1 cellular context compared by ENCODE assay signal in the genomic region with DNA sequence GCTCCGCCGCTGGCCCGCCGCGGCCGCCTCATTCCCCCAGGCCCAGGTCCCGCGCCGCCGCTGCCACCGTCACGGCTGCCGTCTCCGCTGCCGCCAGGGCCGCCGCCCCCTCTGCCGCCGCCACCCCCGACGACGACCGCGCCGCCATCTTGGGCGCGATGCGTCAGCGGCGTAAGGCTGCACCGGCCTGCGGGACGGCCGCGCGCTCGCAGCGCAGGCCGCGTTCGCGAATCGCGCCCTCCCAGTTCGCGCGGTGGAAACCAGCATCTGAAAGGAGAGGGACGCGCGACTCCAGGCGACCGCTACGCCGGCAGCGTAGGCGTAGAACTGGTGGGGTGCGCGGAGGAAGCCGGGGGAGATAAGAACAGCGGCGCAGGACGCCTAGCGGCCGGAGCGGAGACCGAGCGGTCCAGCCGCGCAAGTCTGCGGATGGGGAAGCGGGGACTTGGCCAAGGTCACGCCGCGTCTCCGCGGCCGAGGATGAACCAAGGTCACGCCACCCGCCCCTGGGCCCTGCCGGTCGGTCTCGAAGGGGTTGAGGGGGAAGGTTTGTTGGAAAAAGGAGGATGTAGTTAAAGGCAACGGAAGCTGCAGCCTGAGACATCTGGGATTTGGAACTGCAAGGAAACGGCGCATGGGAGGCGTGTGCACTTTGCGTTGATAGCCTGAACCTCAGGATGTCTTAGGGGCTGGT.
TF ChIP-seq lines count a peak whose summit lies in the region.

Gene NUDT3, minus strand, starts transcription at position 173 of the 694 bp plus-strand sequence. CDS start 307 bp downstream, outside the sequence.

TF ChIP-seq in HepG2, 621 proteins besides CTCF, POLR2A, EP300 and RAD21 (continued from another document and continues in another):
- TF ChIP-seq NFE2L2 (IDR thresholded peaks at IDR 0.05; ENCODE audit: low read length), result no peak
- TF ChIP-seq SRSF1 (optimal IDR thresholded peaks at IDR 0.05; ENCODE audit: low read depth, low read length), result peak; percentile 100
- peak; percentile 78 for TF ChIP-seq ZBTB2 (CRISPR knock-in tag; IDR thresholded peaks at IDR 0.05; ENCODE audit: low read depth)
- no peak for TF ChIP-seq IKZF1 (IDR thresholded peaks at IDR 0.05)
- no peak for TF ChIP-seq ZSCAN22 (CRISPR knock-in tag; IDR thresholded peaks at IDR 0.05)
- no peak; the same call in 1 of the 2 replicates for TF ChIP-seq ZNF121 (CRISPR knock-in tag; IDR thresholded peaks at IDR 0.05)
- peak; percentile 72; the same call in 1 of the 2 replicates for TF ChIP-seq ZNF556 (CRISPR knock-in tag; IDR thresholded peaks at IDR 0.05; ENCODE audit: borderline replicate concordance)
- TF ChIP-seq FOXJ3 (CRISPR knock-in tag; IDR thresholded peaks at IDR 0.05; ENCODE audit: borderline replicate concordance), result peak; percentile 70
- no peak for TF ChIP-seq ZNF510 (CRISPR knock-in tag; IDR thresholded peaks at IDR 0.05; ENCODE audit: low read depth)
- no peak for TF ChIP-seq ZMAT5 (CRISPR knock-in tag; IDR thresholded peaks at IDR 0.05; ENCODE audit: borderline replicate concordance, low read depth)
- no peak for TF ChIP-seq ZNF660 (CRISPR knock-in tag; IDR thresholded peaks at IDR 0.05; ENCODE audit: borderline replicate concordance, low read depth)
- no peak for TF ChIP-seq EZH2 (conservative IDR thresholded peaks at IDR 0.05; ENCODE audit: low read depth, low read length)
- TF ChIP-seq, protein P1, sequence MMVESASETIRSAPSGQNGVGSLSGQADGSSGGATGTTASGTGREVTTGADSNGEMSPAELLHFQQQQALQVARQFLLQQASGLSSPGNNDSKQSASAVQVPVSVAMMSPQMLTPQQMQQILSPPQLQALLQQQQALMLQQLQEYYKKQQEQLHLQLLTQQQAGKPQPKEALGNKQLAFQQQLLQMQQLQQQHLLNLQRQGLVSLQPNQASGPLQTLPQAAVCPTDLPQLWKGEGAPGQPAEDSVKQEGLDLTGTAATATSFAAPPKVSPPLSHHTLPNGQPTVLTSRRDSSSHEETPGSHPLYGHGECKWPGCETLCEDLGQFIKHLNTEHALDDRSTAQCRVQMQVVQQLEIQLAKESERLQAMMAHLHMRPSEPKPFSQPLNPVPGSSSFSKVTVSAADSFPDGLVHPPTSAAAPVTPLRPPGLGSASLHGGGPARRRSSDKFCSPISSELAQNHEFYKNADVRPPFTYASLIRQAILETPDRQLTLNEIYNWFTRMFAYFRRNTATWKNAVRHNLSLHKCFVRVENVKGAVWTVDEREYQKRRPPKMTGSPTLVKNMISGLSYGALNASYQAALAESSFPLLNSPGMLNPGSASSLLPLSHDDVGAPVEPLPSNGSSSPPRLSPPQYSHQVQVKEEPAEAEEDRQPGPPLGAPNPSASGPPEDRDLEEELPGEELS (CRISPR knock-in tag; IDR thresholded peaks at IDR 0.05), result peak; percentile 46; the same call in 1 of the 2 replicates
- no peak for TF ChIP-seq NFIC (IDR thresholded peaks at IDR 0.05; ENCODE audit: low read length)
- TF ChIP-seq RBAK (CRISPR knock-in tag; IDR thresholded peaks at IDR 0.05), result no peak; the same call in 1 of the 2 replicates
- TF ChIP-seq SNAI1 (CRISPR knock-in tag; IDR thresholded peaks at IDR 0.05; ENCODE audit: borderline replicate concordance), result peak; percentile 84; the same call in 1 of the 2 replicates
- TF ChIP-seq HIVEP1 (CRISPR knock-in tag; IDR thresholded peaks at IDR 0.05), result no peak
- TF ChIP-seq, protein P2, sequence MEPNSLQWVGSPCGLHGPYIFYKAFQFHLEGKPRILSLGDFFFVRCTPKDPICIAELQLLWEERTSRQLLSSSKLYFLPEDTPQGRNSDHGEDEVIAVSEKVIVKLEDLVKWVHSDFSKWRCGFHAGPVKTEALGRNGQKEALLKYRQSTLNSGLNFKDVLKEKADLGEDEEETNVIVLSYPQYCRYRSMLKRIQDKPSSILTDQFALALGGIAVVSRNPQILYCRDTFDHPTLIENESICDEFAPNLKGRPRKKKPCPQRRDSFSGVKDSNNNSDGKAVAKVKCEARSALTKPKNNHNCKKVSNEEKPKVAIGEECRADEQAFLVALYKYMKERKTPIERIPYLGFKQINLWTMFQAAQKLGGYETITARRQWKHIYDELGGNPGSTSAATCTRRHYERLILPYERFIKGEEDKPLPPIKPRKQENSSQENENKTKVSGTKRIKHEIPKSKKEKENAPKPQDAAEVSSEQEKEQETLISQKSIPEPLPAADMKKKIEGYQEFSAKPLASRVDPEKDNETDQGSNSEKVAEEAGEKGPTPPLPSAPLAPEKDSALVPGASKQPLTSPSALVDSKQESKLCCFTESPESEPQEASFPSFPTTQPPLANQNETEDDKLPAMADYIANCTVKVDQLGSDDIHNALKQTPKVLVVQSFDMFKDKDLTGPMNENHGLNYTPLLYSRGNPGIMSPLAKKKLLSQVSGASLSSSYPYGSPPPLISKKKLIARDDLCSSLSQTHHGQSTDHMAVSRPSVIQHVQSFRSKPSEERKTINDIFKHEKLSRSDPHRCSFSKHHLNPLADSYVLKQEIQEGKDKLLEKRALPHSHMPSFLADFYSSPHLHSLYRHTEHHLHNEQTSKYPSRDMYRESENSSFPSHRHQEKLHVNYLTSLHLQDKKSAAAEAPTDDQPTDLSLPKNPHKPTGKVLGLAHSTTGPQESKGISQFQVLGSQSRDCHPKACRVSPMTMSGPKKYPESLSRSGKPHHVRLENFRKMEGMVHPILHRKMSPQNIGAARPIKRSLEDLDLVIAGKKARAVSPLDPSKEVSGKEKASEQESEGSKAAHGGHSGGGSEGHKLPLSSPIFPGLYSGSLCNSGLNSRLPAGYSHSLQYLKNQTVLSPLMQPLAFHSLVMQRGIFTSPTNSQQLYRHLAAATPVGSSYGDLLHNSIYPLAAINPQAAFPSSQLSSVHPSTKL (CRISPR knock-in tag; IDR thresholded peaks at IDR 0.05), result peak; percentile 82
- TF ChIP-seq, protein P3, sequence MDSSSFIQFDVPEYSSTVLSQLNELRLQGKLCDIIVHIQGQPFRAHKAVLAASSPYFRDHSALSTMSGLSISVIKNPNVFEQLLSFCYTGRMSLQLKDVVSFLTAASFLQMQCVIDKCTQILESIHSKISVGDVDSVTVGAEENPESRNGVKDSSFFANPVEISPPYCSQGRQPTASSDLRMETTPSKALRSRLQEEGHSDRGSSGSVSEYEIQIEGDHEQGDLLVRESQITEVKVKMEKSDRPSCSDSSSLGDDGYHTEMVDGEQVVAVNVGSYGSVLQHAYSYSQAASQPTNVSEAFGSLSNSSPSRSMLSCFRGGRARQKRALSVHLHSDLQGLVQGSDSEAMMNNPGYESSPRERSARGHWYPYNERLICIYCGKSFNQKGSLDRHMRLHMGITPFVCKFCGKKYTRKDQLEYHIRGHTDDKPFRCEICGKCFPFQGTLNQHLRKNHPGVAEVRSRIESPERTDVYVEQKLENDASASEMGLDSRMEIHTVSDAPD (CRISPR knock-in tag; IDR thresholded peaks at IDR 0.05), result no peak; the same call in 1 of the 2 replicates
- TF ChIP-seq HNRNPL (IDR thresholded peaks at IDR 0.05; ENCODE audit: low read depth, low read length), result no peak
- peak; percentile 33 for TF ChIP-seq BHLHE40 (IDR thresholded peaks at IDR 0.05; ENCODE audit: low read length)
- TF ChIP-seq, protein P4, sequence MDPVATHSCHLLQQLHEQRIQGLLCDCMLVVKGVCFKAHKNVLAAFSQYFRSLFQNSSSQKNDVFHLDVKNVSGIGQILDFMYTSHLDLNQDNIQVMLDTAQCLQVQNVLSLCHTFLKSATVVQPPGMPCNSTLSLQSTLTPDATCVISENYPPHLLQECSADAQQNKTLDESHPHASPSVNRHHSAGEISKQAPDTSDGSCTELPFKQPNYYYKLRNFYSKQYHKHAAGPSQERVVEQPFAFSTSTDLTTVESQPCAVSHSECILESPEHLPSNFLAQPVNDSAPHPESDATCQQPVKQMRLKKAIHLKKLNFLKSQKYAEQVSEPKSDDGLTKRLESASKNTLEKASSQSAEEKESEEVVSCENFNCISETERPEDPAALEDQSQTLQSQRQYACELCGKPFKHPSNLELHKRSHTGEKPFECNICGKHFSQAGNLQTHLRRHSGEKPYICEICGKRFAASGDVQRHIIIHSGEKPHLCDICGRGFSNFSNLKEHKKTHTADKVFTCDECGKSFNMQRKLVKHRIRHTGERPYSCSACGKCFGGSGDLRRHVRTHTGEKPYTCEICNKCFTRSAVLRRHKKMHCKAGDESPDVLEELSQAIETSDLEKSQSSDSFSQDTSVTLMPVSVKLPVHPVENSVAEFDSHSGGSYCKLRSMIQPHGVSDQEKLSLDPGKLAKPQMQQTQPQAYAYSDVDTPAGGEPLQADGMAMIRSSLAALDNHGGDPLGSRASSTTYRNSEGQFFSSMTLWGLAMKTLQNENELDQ (CRISPR knock-in tag; IDR thresholded peaks at IDR 0.05; ENCODE audit: borderline replicate concordance), result no peak
- no peak for TF ChIP-seq TRIM24 (CRISPR knock-in tag; IDR thresholded peaks at IDR 0.05)
- no peak for TF ChIP-seq ZNF235 (CRISPR knock-in tag; IDR thresholded peaks at IDR 0.05; ENCODE audit: borderline replicate concordance)
- peak; percentile 79; the same call in 1 of the 2 replicates for TF ChIP-seq ZSCAN21 (CRISPR knock-in tag; IDR thresholded peaks at IDR 0.05; ENCODE audit: borderline replicate concordance)
- TF ChIP-seq DRAP1 (CRISPR knock-in tag; IDR thresholded peaks at IDR 0.05), result peak; percentile 82
- TF ChIP-seq SATB2 (CRISPR knock-in tag; IDR thresholded peaks at IDR 0.05), result no peak
- TF ChIP-seq, protein P5, sequence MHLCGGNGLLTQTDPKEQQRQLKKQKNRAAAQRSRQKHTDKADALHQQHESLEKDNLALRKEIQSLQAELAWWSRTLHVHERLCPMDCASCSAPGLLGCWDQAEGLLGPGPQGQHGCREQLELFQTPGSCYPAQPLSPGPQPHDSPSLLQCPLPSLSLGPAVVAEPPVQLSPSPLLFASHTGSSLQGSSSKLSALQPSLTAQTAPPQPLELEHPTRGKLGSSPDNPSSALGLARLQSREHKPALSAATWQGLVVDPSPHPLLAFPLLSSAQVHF (CRISPR knock-in tag; IDR thresholded peaks at IDR 0.05), result no peak
- peak; percentile 52; the same call in 1 of the 2 replicates for TF ChIP-seq SMAD3 (CRISPR knock-in tag; IDR thresholded peaks at IDR 0.05)
- peak; percentile 81 for TF ChIP-seq POLR2G (IDR thresholded peaks at IDR 0.05; ENCODE audit: low read depth, low read length)
- TF ChIP-seq KDM1A (CRISPR knock-in tag; IDR thresholded peaks at IDR 0.05), result peak; percentile 56; the same call in 1 of the 2 replicates
- no peak for TF ChIP-seq MYNN (CRISPR knock-in tag; IDR thresholded peaks at IDR 0.05; ENCODE audit: low read depth)
- TF ChIP-seq MYC (CRISPR knock-in tag; IDR thresholded peaks at IDR 0.05; ENCODE audit: borderline replicate concordance), result peak; percentile 64
- TF ChIP-seq CHCHD3 (CRISPR knock-in tag; IDR thresholded peaks at IDR 0.05), result no peak; the same call in 1 of the 2 replicates
- 0 out of 2 replicates have a peak, but pooled peaks have one; percentile 12 for TF ChIP-seq ZNF101 (CRISPR knock-in tag; IDR thresholded peaks at IDR 0.05; ENCODE audit: borderline replicate concordance, low read depth)
- TF ChIP-seq STAG1 (CRISPR knock-in tag; IDR thresholded peaks at IDR 0.05), result peak; percentile 81
- no peak for TF ChIP-seq NR3C1 (CRISPR knock-in tag; IDR thresholded peaks at IDR 0.05)
- peak; percentile 51 for TF ChIP-seq TAF1 (CRISPR knock-in tag; IDR thresholded peaks at IDR 0.05)
- no peak for TF ChIP-seq BCLAF1 (IDR thresholded peaks at IDR 0.05)
- no peak for TF ChIP-seq KDM6A (CRISPR knock-in tag; IDR thresholded peaks at IDR 0.05; ENCODE audit: low read depth)
- peak; percentile 83 for TF ChIP-seq THAP11 (CRISPR knock-in tag; IDR thresholded peaks at IDR 0.05)
- no peak for TF ChIP-seq NKX3-1 (CRISPR knock-in tag; IDR thresholded peaks at IDR 0.05)
- TF ChIP-seq KLF11 (CRISPR knock-in tag; IDR thresholded peaks at IDR 0.05), result peak; percentile 91
- TF ChIP-seq BRCA1 (CRISPR knock-in tag; IDR thresholded peaks at IDR 0.05), result no peak
